Comparison of ENCODE assay signal across 1 cellular context in the genomic region with DNA sequence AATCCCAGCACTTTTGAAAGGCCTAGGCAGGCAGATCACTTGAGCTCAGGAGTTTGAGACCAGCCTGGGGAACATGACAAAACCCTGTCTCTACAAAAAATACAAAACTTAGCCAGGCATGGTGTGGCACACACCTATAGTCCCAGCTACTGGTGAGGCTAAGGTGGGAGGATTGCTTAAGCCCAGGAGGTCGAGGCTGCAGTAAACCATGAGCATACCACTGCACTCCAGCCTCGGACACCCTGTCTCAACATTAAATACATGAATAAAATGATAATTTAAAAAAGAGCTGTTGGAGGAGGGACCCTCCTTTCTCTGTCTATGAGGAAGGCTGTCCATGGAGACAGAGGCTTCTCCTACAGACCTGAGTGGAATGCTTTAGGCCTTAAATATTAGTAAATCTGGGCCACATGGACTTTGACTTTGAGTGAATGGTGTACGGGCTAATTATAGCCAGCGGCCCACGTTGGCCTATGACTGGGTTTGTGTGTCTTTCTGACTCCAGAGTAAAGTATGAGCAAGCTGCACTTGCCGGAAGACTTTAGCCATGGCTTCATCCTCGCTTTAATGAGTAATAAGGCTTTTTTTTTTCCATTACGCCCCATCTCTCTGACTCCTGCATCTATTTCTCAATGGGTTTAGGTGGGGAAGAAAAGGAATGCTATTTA.
TF ChIP-seq lines count a peak whose summit lies in the region.

No MANE protein-coding gene starts in this region.

TF ChIP-seq in liver, 16 proteins besides CTCF, POLR2A, EP300 and RAD21 (continued from another document):
- TF ChIP-seq REST (IDR thresholded peaks at IDR 0.05) (peak; percentile 60), FOXA2 (IDR thresholded peaks at IDR 0.05) (no peak), EGR1 (IDR thresholded peaks at IDR 0.05; ENCODE audit: low read depth in 2 of 2) (peak in 1 of 2 donors; percentile 74), FOXA1 (IDR thresholded peaks at IDR 0.05) (no peak), GABPA (IDR thresholded peaks at IDR 0.05 in 1 of 2, conservative IDR thresholded peaks at IDR 0.05 in 1 of 2) (no peak), JUND (IDR thresholded peaks at IDR 0.05) (peak; percentile 65 to 73)
